26 cellular contexts compared by ENCODE assay signal in the genomic region with DNA sequence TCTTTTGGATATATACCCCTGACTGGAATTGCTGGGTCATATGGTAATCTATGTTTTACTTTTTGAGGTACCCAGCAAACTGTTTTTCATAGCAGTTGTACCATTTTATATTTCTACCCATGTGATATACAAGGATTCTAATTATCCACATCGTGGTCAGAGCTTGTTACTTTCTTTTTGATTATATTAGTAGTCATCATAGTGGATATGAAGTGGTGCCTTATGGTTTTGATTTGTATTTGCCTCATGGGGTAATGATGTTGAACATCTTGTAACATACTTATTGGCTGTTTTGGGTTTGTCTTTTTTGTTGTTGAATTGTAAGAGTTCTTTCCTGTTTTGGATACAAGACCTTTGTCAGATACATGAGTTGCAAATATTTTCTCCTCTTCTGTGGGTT. TPM values are rescaled to one million over a fixed set of nuclear protein-coding genes. Genes with fewer than 3 reads are reported as not detected.
DNase-seq lines count a peak whose midpoint lies in the region; ATAC-seq, FAIRE-seq and TF ChIP-seq lines count a peak whose summit lies in the region.
"Had no signal": no experiment of that assay in that cellular context is flagged by ENCODE, and none has a peak within 500 bp of the region (broad histone marks: within the 10 kb centered on the region; RNA-seq: fewer than 3 reads in every experiment).

No MANE protein-coding gene starts in this region.

- peaks cover 20% of the 10 kb centered on the region for H3K4me1 Mint-ChIP-seq in activated T-cell treated with anti-CD3 and anti-CD28 coated beads, Interleukin-2, amount 50 U/mL, for 72 hours (ENCODE audit: low read depth)

- no peak overlapping the region for H3K4me2 ChIP-seq in GM12878 (ENCODE audit: control insufficient read depth, insufficient read depth)
- H3K4me2 ChIP-seq: KMS-11 had no signal

- ATAC-seq in activated T-cell treated with anti-CD3 and anti-CD28 coated beads, Interleukin-2, amount 50 U/mL, for 72 hours (replicated peaks in 1 of 2): peak; percentile 36 to 69
- ATAC-seq in GM12878: peak; percentile 60
- ATAC-seq in GM18517 (IDR thresholded peaks at IDR 0.05; ENCODE audit: unreplicated experiment): no peak
- ATAC-seq: CD8-positive, alpha-beta T cell; Panc1 had no signal

- RAD21 ChIA-PET in GM12878 (lab: Charles Lee; ENCODE audit: unreplicated experiment): no interaction called here

- in situ Hi-C loops in GM12878 (cut with MboI): no loop called here

- H3K27me3 Mint-ChIP-seq in activated T-cell treated with anti-CD3 and anti-CD28 coated beads, Interleukin-2, amount 50 U/mL, for 72 hours (ENCODE audit: low read depth): no peaks in the 10 kb centered on the region
- H3K27me3 Mint-ChIP-seq: B cell, IgD-negative memory B cell had no signal

- H4K20me1 ChIP-seq in GM12878 (ENCODE audit: control insufficient read depth, insufficient read depth): no peaks in the 10 kb centered on the region

- 50% methylated on average over 1 of the region's 1 CpG for WGBS in GM12878 (ENCODE audit: insufficient coverage, insufficient replicate concordance, low lambda C conversion rate, missing lambda C conversion rate)

- H3K36me3 Mint-ChIP-seq in activated T-cell treated with anti-CD3 and anti-CD28 coated beads, Interleukin-2, amount 50 U/mL, for 72 hours (ENCODE audit: insufficient read depth in 2 of 2): peaks cover 0 to 5% of the 10 kb centered on the region in 2 donors

- no peak for DNase-seq in activated T-cell treated with anti-CD3 and anti-CD28 coated beads, Interleukin-2, amount 50 U/mL, for 72 hours
- DNase-seq in activated T-cell treated with anti-CD3 and anti-CD28 coated beads, Interleukin-2, amount 50 U/mL, for 1 hour: no peak
- DNase-seq in GM12878 (ENCODE audit: low read depth, low spot score): no peak
- peak; percentile 20 for DNase-seq in fibroblast of villous mesenchyme (ENCODE audit: low read depth)
- DNase-seq in NCI-H526 (lab: John Stamatoyannopoulos, UW): no peak
- DNase-seq in NCI-H510A treated with DMSO at 0.1 percent for 48 hours (lab: John Stamatoyannopoulos, UW): no peak
- DNase-seq: Caco-2; CD8-positive, alpha-beta T cell; MM.1S; NCI-H1417; NCI-H1694; NCI-H2029 treated with DMSO at 0.1 percent for 48 hours; NCI-H446 treated with DMSO at 0.1 percent for 48 hours; NCI-H69; SHP77 had no signal

- H3K27ac Mint-ChIP-seq in activated T-cell treated with anti-CD3 and anti-CD28 coated beads, Interleukin-2, amount 50 U/mL, for 72 hours: no peak overlapping the region
- H3K27ac Mint-ChIP-seq: B cell; CD8-positive, alpha-beta T cell; IgD-negative memory B cell had no signal

- H3K9me3 Mint-ChIP-seq in activated T-cell treated with anti-CD3 and anti-CD28 coated beads, Interleukin-2, amount 50 U/mL, for 72 hours: peaks cover 1 to 5% of the 10 kb centered on the region in 2 donors
- H3K9me3 Mint-ChIP-seq: IgD-negative memory B cell had no signal

- TF ChIP-seq RAD21 in GM12878 (IDR thresholded peaks at IDR 0.05; ENCODE audit: insufficient read depth, low read depth, low read length): no peak

- no peak overlapping the region for H2AFZ ChIP-seq in GM12878 (ENCODE audit: control insufficient read depth, low read depth, low read length)

- FAIRE-seq in GM12878 (lab: Jason Lieb, UNC): no peak
- FAIRE-seq: A204.1, G401.6, H54 had no signal

- no peaks in the 10 kb centered on the region for H3K36me3 ChIP-seq in GM12878 (ENCODE audit: control insufficient read depth in 2 of 2, insufficient read depth in 2 of 2, low read length in 1 of 2)

- BruUV-seq in GM12878 (replicated peaks; lab: Mats Ljungman, UMichigan): no TSS peak

- intact Hi-C loops in GM12878 (cut with micrococcal nuclease; ENCODE audit: unreplicated experiment): no loop called here

- no peaks in the 10 kb centered on the region for H3K27me3 ChIP-seq in GM12878 (replicated peaks in 1 of 2; ENCODE audit: control insufficient read depth in 2 of 2, insufficient read depth in 2 of 2, low read length in 1 of 2)

- CTCF ChIA-PET in GM12878 (lab: Yijun Ruan, JAX): interaction anchor here (2.2 kb wide), 1 partner anchor 298 kb away, joined by 7 read pairs; no protein-coding TSS in a partner anchor

- TF ChIP-seq EP300 in GM12878 (IDR thresholded peaks at IDR 0.05; ENCODE audit: borderline replicate concordance in 1 of 2, control insufficient read depth in 1 of 2, low read depth in 2 of 2, low read length in 2 of 2): no peak

- TF ChIP-seq POLR2A in GM12878 (IDR thresholded peaks at IDR 0.05; ENCODE audit: low read depth, low read length): no peak

- no peak overlapping the region for H3K27ac ChIP-seq in GM12878 (ENCODE audit: control insufficient read depth, insufficient read depth)
- H3K27ac ChIP-seq: C4-2B, HL-60, KMS-11, RWPE1 had no signal

- H3K79me2 ChIP-seq in GM12878 (ENCODE audit: control insufficient read depth, insufficient read depth, low read length): no peaks in the 10 kb centered on the region

- H3K4me1 ChIP-seq in GM12878 (ENCODE audit: control insufficient read depth, insufficient read depth, low read length): no peaks in the 10 kb centered on the region
- H3K4me1 ChIP-seq: Caco-2 had no signal

- no peaks in the 10 kb centered on the region; the same call in 2 of the 3 replicates for H3K9me3 ChIP-seq in GM12878 (replicated peaks; ENCODE audit: control insufficient read depth, insufficient read depth, low read length)

- POLR2A ChIA-PET in GM12878 (lab: Charles Lee): no interaction called here

- no peak overlapping the region for H3K9ac ChIP-seq in GM12878 (ENCODE audit: control insufficient read depth, insufficient read depth, low read length)
- H3K9ac ChIP-seq: KMS-11 had no signal

- no peak overlapping the region for H3K4me3 ChIP-seq in GM12878
- H3K4me3 ChIP-seq in fibroblast of villous mesenchyme (ENCODE audit: low read depth, low read length): no peak overlapping the region

- SMC1A ChIA-PET in GM12878 (lab: Charles Lee; ENCODE audit: uncharacterized antibody, unreplicated experiment): no interaction called here

- TF ChIP-seq CTCF in GM12878 (IDR thresholded peaks at IDR 0.05 in 2 of 3, conservative IDR thresholded peaks at IDR 0.05 in 1 of 3; ENCODE audit: control insufficient read depth in 2 of 3, extremely low read depth in 1 of 3, insufficient read depth in 1 of 3, low read depth in 3 of 3, low read length in 3 of 3) (no peak), fibroblast of villous mesenchyme (IDR thresholded peaks at IDR 0.05; ENCODE audit: insufficient read depth, low read depth, low read length) (no peak)

- no peak overlapping the region for H3K4me3 Mint-ChIP-seq in activated T-cell treated with anti-CD3 and anti-CD28 coated beads, Interleukin-2, amount 50 U/mL, for 72 hours
- H3K4me3 Mint-ChIP-seq: B cell; CD8-positive, alpha-beta T cell; IgD-negative memory B cell had no signal

TF ChIP-seq in GM12878, 131 proteins besides CTCF, POLR2A, EP300 and RAD21:
- TF ChIP-seq MTA2 (IDR thresholded peaks at IDR 0.05; ENCODE audit: low read depth) (peak; percentile 49; the same call in 1 of the 2 replicates), ETV6 (conservative IDR thresholded peaks at IDR 0.05 in 1 of 2, IDR thresholded peaks at IDR 0.05 in 1 of 2; ENCODE audit: borderline replicate concordance in 1 of 2, low read depth in 1 of 2) (no peak), JUND (IDR thresholded peaks at IDR 0.05; ENCODE audit: low read depth, low read length) (no peak), FOXM1 (IDR thresholded peaks at IDR 0.05; ENCODE audit: low read depth, low read length) (no peak)

RNA-seq across cellular contexts. Expression of a gene that starts 51.7 kb away (rescaled TPM):
- 10 to 100 TPM; 43.3 to 60.2 TPM for total RNA-seq in activated T-cell treated with anti-CD3 and anti-CD28 coated beads, Interleukin-2, amount 50 U/mL, for 72 hours
- 283 and 289 TPM in 2 replicates for total RNA-seq in GM12878 (2013; cell fraction: nucleolus; rRNA removed)
- total RNA-seq in GM12878 (2014; rRNA removed) (38.4 and 45.6 TPM in 2 replicates), GM12878 (2014; rRNA removed; fragmentation: Illumina TruSeq; extraction: Trizol) (45.1 and 46.3 TPM in 2 replicates), GM12878 (2021) (44.5 and 49.4 TPM in 2 replicates), fibroblast of villous mesenchyme (86.0 and 111 TPM in 2 replicates)
- polyA plus RNA-seq in GM12878 (2011; ENCODE audit: low read depth): 5.9 TPM
- polyA plus RNA-seq in GM12878 (2011; rRNA removed) (102 and 143 TPM in 2 replicates), GM12878 (2014; fragmentation: Illumina TruSeq; extraction: Trizol) (61.4 and 74.0 TPM in 2 replicates), GM12878 (2014; fragmentation: Nextera tagmentation; extraction: Ambion mirVana) (1 to 10 TPM; 3.9 to 4.3 TPM), GM12878 (2014; rRNA removed) (32.7 and 39.8 TPM in 2 replicates), GM12878 (2016; fragmentation: Nextera tagmentation; extraction: Ambion mirVana) (10 to 100 TPM; 38.2 to 40.3 TPM)
- polyA plus RNA-seq in GM12878 (2011; cell fraction: cytosol; rRNA removed): 41.0 and 52.2 TPM in 2 replicates
- 58.2 and 63.3 TPM in 2 replicates for polyA plus RNA-seq in GM12878 (2011; cell fraction: nucleus; rRNA removed)
- 20.4 and 27.9 TPM in 2 replicates for polyA plus RNA-seq in GM12878 (2012)
- polyA minus RNA-seq in GM12878 (2011; rRNA and poly(A)+ RNA removed): 47.9 and 72.2 TPM in 2 replicates
- polyA minus RNA-seq in GM12878 (2011; cell fraction: cytosol; rRNA and poly(A)+ RNA removed): 23.1 and 25.4 TPM in 2 replicates
- polyA minus RNA-seq in GM12878 (2011; cell fraction: nucleus; rRNA and poly(A)+ RNA removed): 51.7 and 64.1 TPM in 2 replicates
